ENCODE assay signal across 8 cellular contexts in the genomic region with DNA sequence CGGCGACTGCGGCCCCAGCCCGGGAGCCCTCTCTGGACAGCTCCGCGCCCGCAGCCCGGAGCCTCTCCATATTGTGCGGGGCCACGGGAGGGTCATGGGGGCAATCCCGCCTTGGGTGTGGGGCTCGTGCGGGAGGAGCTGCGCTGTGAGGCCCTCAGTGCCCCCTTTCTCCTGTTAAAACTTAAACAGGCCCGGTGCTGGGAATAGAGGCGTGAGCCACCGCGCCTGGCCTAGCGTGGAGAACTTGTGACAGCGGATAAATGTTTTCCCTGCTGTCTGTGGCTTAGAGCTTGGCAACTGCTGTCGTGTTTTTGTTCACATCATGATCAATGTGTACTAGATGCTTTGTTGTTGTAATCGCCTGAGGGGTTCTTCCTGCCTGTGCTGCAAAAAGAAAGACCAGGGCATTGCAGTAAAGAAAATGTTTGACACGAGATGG. TPM values are rescaled to one million over a fixed set of nuclear protein-coding genes. Genes with fewer than 3 reads are reported as not detected.
DNase-seq lines count a peak whose midpoint lies in the region; ATAC-seq and TF ChIP-seq lines count a peak whose summit lies in the region.

No MANE protein-coding gene starts in this region.

- H3K27ac ChIP-seq in OCI-LY7 (ENCODE audit: low read depth, low read length, poor library complexity, severe bottlenecking): peak overlapping the region; percentile 53
- H3K27ac ChIP-seq in cingulate gyrus (ENCODE audit: low read depth, low read length): peak overlapping the region; percentile 92
- H3K27ac ChIP-seq in layer of hippocampus (ENCODE audit: low read depth, low read length): peak overlapping the region; percentile 98

- H3K4me2 ChIP-seq in OCI-LY7 (ENCODE audit: low read length): peak overlapping the region; percentile 88

- DNase-seq in Right ventricle myocardium superior (no peak), Right ventricle myocardium inferior (ENCODE audit: missing footprints) (no peak), OCI-LY7 (ENCODE audit: low spot score) (no peak)
- peak; percentile 22 to 25 for DNase-seq in stimulated activated CD4-positive, alpha-beta T cell treated with anti-CD3 and anti-CD28 coated beads, Interleukin-2, amount 100 ng/mL, for 24 hours
- no peak for DNase-seq in stimulated activated naive CD4-positive, alpha-beta T cell treated with Interleukin-2 at 50 U/mL for 16 hours (lab: John Stamatoyannopoulos, UW)
- DNase-seq in effector CD8-positive, alpha-beta T cell (lab: John Stamatoyannopoulos, UW): no peak

- POLR2A ChIA-PET in OCI-LY7 (lab: Charles Lee): no interaction called here

- ATAC-seq in Right ventricle myocardium superior (ENCODE audit: poor library complexity): peak; percentile 67
- no peak for ATAC-seq in Right ventricle myocardium inferior

- intact Hi-C loops in Right ventricle myocardium superior (cut with DNase I): no loop called here
- intact Hi-C loops in Right ventricle myocardium inferior (cut with DNase I): no loop called here
- intact Hi-C loops in OCI-LY7 (cut with micrococcal nuclease; ENCODE audit: unreplicated experiment): no loop called here

- TSS peak; percentile 83 for BruUV-seq in OCI-LY7 (replicated peaks; lab: Mats Ljungman, UMichigan)

- CTCF ChIA-PET in OCI-LY7 (lab: Charles Lee; ENCODE audit: unreplicated experiment): no interaction called here

- no peaks in the 10 kb centered on the region for H3K9me2 ChIP-seq in OCI-LY7 (ENCODE audit: insufficient read depth, low read length)

- H3K9me3 ChIP-seq in OCI-LY7 (ENCODE audit: low read length): no peaks in the 10 kb centered on the region

- no peaks in the 10 kb centered on the region for H3K27me3 ChIP-seq in layer of hippocampus (ENCODE audit: control insufficient read depth, insufficient read depth, low read length)

- peaks cover 15% of the 10 kb centered on the region; the same call in 1 of the 2 replicates for H3K79me2 ChIP-seq in OCI-LY7 (ENCODE audit: insufficient read depth, low read depth, low read length)

- H3K36me3 ChIP-seq in OCI-LY7 (ENCODE audit: insufficient read depth, low read length): no peaks in the 10 kb centered on the region; the same call in 1 of the 2 replicates

- peak overlapping the region; percentile 87 for H3K4me3 ChIP-seq in OCI-LY7 (ENCODE audit: low read depth, low read length, poor library complexity, severe bottlenecking)

- no peaks in the 10 kb centered on the region for H4K20me1 ChIP-seq in OCI-LY7 (ENCODE audit: insufficient read depth, low read length)

- no peak for TF ChIP-seq CTCF in OCI-LY7 (conservative IDR thresholded peaks at IDR 0.05; ENCODE audit: low read length)

- peaks cover 11% of the 10 kb centered on the region for H3K4me1 ChIP-seq in OCI-LY7 (ENCODE audit: insufficient read depth, low read length, poor library complexity, severe bottlenecking)

- H2AFZ ChIP-seq in OCI-LY7 (ENCODE audit: low read length): peak overlapping the region; percentile 84

RNA-seq across cellular contexts. Expression of a gene that starts 0.6 kb away (rescaled TPM):
- total RNA-seq in Right ventricle myocardium superior (12.4 TPM), Right ventricle myocardium inferior (14.3 TPM), OCI-LY7 (2022) (7.7 and 9.3 TPM in 2 replicates)
- total RNA-seq in OCI-LY7 (2014; rRNA removed; shearing (Covaris generic)): 5.8 and 6.7 TPM in 2 replicates

RNA-seq across cellular contexts. Expression of a gene that starts 12.4 kb away (rescaled TPM):
- total RNA-seq in Right ventricle myocardium superior (0.22 TPM), Right ventricle myocardium inferior (0.32 TPM), OCI-LY7 (2022) (1.0 and 1.5 TPM in 2 replicates)
- total RNA-seq in OCI-LY7 (2014; rRNA removed; shearing (Covaris generic)): 0.72 and 1.0 TPM in 2 replicates

RNA-seq across cellular contexts. Expression of a gene that starts 29.6 kb away (rescaled TPM):
- 3.8 TPM for total RNA-seq in Right ventricle myocardium superior
- 2.6 TPM for total RNA-seq in Right ventricle myocardium inferior
- total RNA-seq in OCI-LY7 (2014; rRNA removed; shearing (Covaris generic)): 1.6 and 1.9 TPM in 2 replicates
- total RNA-seq in OCI-LY7 (2022): 0.76 and 0.89 TPM in 2 replicates

Comparison
In these comparisons a context has a peak if more than half of its experiments do, and no peak if none do; other contexts are left out.
1. DNase-seq: peak in stimulated activated CD4-positive, alpha-beta T cell treated with anti-CD3 and anti-CD28 coated beads, Interleukin-2, amount 100 ng/mL, for 24 hours (2 of 2); none in Right ventricle myocardium superior (single experiment), Right ventricle myocardium inferior (single experiment), OCI-LY7 (single experiment), stimulated activated naive CD4-positive, alpha-beta T cell treated with Interleukin-2 at 50 U/mL for 16 hours (single experiment) and effector CD8-positive, alpha-beta T cell (single experiment).
2. Peak in every context shown above with its lines, with median percentiles within 50 percentile points of each other: H3K27ac ChIP-seq.